Comparison of ENCODE assay signal across 34 cellular contexts in genomic region chr16:84033251-84034195, GRCh38. TPM values are rescaled to one million over a fixed set of nuclear protein-coding genes. Genes with fewer than 3 reads are reported as not detected.
"Had no signal": no experiment of that assay in that cellular context is flagged by ENCODE, and none has a peak within 500 bp of the region (broad histone marks: within the 10 kb centered on the region; RNA-seq: fewer than 3 reads in every experiment).

No MANE protein-coding gene starts in this region.

- H3K27me3 ChIP-seq: brain microvascular endothelial cell had no signal

- H3K4me3 Mint-ChIP-seq: activated CD4-positive, alpha-beta memory T cell treated with anti-CD3 and anti-CD28 coated beads, Interleukin-2, amount 10 ng/mL, durations not matched to agents 7 days and 5 days; activated CD4-positive, alpha-beta T cell treated with anti-CD3 and anti-CD28 coated beads, Interleukin-2, amount 10 ng/mL, durations not matched to agents 7 days and 5 days; activated naive CD8-positive, alpha-beta T cell; activated T-cell treated with anti-CD3 and anti-CD28 coated beads, Interleukin-2, amount 50 U/mL, for 24 hours; activated T-cell treated with anti-CD3 and anti-CD28 coated beads, Interleukin-2, amount 50 U/mL, for 72 hours; WTC11 had no signal

- DNase-seq: activated CD4-positive, alpha-beta memory T cell treated with anti-CD3 and anti-CD28 coated beads, Interleukin-2, amount 10 ng/mL, durations not matched to agents 7 days and 5 days; activated CD4-positive, alpha-beta T cell treated with anti-CD3 and anti-CD28 coated beads for 1 hour; activated CD4-positive, alpha-beta T cell treated with anti-CD3 and anti-CD28 coated beads for 4 hours; activated CD4-positive, alpha-beta T cell treated with anti-CD3 and anti-CD28 coated beads, Interleukin-2, amount 10 ng/mL, durations not matched to agents 7 days and 5 days; activated CD4-positive, alpha-beta T cell treated with anti-CD3 and anti-CD28 coated beads, Interleukin-2, amount 50 U/mL, for 4 hours; activated CD8-positive, alpha-beta memory T cell treated with anti-CD3 and anti-CD28 coated beads, Interleukin-2, amount 50 U/mL, for 48 hours; activated gamma-delta T cell treated with Interleukin-2 at 50 U/mL for 16 hours; activated naive CD4-positive, alpha-beta T cell treated with anti-CD3 and anti-CD28 coated beads, Interleukin-2, amount 50 U/mL, for 16 hours; activated naive CD4-positive, alpha-beta T cell treated with Interleukin-2 at 50 U/mL for 16 hours; activated T-cell treated with anti-CD3 and anti-CD28 coated beads for 4 hours; activated T-cell treated with anti-CD3 and anti-CD28 coated beads, Interleukin-2, amount 50 U/mL, for 24 hours; activated T-cell treated with anti-CD3 and anti-CD28 coated beads, Interleukin-2, amount 50 U/mL, for 72 hours; amniotic stem cell; anterior cingulate cortex; brain microvascular endothelial cell; cortex of kidney; dermis blood vessel endothelial cell; effector CD4-positive, alpha-beta T cell; esophagus squamous epithelium; foreskin melanocyte; T-helper 2 cell had no signal

- H3K36me3 Mint-ChIP-seq: activated naive CD8-positive, alpha-beta T cell had no signal

- H3K27ac ChIP-seq: brain microvascular endothelial cell, epithelial cell of prostate, esophagus squamous epithelium, gastroesophageal sphincter, VCaP had no signal

- H3K36me3 ChIP-seq: brain microvascular endothelial cell, esophagus squamous epithelium, gastroesophageal sphincter had no signal

- H3K4me1 ChIP-seq: esophagus squamous epithelium, gastroesophageal sphincter had no signal

- H3K4me3 ChIP-seq: esophagus squamous epithelium, gastroesophageal sphincter had no signal

- H3K9me3 Mint-ChIP-seq: activated T-cell treated with anti-CD3 and anti-CD28 coated beads, Interleukin-2, amount 50 U/mL, for 24 hours; activated T-cell treated with anti-CD3 and anti-CD28 coated beads, Interleukin-2, amount 50 U/mL, for 72 hours had no signal

- H3K27ac Mint-ChIP-seq: activated CD4-positive, alpha-beta memory T cell treated with anti-CD3 and anti-CD28 coated beads, Interleukin-2, amount 10 ng/mL, durations not matched to agents 7 days and 5 days; activated CD4-positive, alpha-beta T cell treated with anti-CD3 and anti-CD28 coated beads, Interleukin-2, amount 10 ng/mL, durations not matched to agents 7 days and 5 days; activated naive CD8-positive, alpha-beta T cell; activated T-cell treated with anti-CD3 and anti-CD28 coated beads, Interleukin-2, amount 50 U/mL, for 24 hours; activated T-cell treated with anti-CD3 and anti-CD28 coated beads, Interleukin-2, amount 50 U/mL, for 72 hours; WTC11 had no signal

RNA-seq across cellular contexts. Expression of gene SLC38A8, which starts 9.1 kb away (rescaled TPM):
- total RNA-seq: activated CD4-positive, alpha-beta memory T cell treated with anti-CD3 and anti-CD28 coated beads, Interleukin-2, amount 10 ng/mL, durations not matched to agents 7 days and 5 days; activated CD4-positive, alpha-beta T cell treated with anti-CD3 and anti-CD28 coated beads, Interleukin-2, amount 10 ng/mL, durations not matched to agents 7 days and 5 days; activated T-cell treated with anti-CD3 and anti-CD28 coated beads, Interleukin-2, amount 50 U/mL, for 72 hours; astrocyte; bronchial epithelial cell; chondrocyte; dermis blood vessel endothelial cell; endothelial cell of umbilical vein; esophagus squamous epithelium; fibroblast of lung; fibroblast of villous mesenchyme; gastroesophageal sphincter; glomerular endothelial cell; T-helper 1 cell treated with Interleukin-12 subunit alpha and Interleukin-12 subunit beta and Interleukin-4 antibody, amounts not matched to agents 30 ng/mL and 1 ng/mL, for 36 hours; WTC11 had no signal
